ENCODE assay signal across 1 cellular context in the genomic region with DNA sequence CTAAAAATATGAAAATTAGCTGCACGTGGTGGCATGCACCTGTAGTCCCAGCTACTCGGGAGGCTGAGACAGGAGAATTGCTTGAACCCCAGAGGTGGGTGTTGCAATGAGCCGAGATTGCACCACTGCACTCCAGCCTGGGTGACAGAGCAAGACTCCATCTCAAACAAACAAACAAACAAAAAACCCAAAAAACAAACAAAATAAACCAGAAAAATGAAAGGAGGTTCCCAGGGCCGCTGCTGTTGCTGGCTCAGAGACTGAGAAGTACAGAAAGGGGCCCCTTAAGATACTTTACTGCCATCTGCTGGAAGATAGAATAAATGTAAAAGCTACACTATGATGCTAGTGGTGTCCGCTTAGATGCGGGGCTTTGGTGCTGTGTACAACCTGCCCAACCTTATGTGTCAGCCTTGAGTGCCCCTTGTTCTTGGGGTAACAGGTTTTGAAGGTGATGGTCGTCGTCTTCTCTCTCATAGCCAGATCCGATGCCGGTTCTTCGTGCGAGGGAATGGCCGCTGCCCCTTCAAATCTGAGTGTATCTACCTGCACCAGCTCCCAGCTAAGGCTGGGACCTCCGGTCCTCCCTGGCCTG.
TF ChIP-seq lines count a peak whose summit lies in the region.

No MANE protein-coding gene starts in this region.

TF ChIP-seq in HepG2, 621 proteins besides CTCF, POLR2A, EP300 and RAD21 (continued from another document and continues in another):
- TF ChIP-seq, protein P1, sequence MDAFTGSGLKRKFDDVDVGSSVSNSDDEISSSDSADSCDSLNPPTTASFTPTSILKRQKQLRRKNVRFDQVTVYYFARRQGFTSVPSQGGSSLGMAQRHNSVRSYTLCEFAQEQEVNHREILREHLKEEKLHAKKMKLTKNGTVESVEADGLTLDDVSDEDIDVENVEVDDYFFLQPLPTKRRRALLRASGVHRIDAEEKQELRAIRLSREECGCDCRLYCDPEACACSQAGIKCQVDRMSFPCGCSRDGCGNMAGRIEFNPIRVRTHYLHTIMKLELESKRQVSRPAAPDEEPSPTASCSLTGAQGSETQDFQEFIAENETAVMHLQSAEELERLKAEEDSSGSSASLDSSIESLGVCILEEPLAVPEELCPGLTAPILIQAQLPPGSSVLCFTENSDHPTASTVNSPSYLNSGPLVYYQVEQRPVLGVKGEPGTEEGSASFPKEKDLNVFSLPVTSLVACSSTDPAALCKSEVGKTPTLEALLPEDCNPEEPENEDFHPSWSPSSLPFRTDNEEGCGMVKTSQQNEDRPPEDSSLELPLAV (CRISPR knock-in tag; conservative IDR thresholded peaks at IDR 0.05; ENCODE audit: low read depth): no peak
- TF ChIP-seq ZNF326 (CRISPR knock-in tag; IDR thresholded peaks at IDR 0.05; ENCODE audit: borderline replicate concordance): no peak
- TF ChIP-seq, protein P2, sequence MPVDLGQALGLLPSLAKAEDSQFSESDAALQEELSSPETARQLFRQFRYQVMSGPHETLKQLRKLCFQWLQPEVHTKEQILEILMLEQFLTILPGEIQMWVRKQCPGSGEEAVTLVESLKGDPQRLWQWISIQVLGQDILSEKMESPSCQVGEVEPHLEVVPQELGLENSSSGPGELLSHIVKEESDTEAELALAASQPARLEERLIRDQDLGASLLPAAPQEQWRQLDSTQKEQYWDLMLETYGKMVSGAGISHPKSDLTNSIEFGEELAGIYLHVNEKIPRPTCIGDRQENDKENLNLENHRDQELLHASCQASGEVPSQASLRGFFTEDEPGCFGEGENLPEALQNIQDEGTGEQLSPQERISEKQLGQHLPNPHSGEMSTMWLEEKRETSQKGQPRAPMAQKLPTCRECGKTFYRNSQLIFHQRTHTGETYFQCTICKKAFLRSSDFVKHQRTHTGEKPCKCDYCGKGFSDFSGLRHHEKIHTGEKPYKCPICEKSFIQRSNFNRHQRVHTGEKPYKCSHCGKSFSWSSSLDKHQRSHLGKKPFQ (CRISPR knock-in tag; IDR thresholded peaks at IDR 0.05; ENCODE audit: insufficient replicate concordance): no peak
- TF ChIP-seq ZFYVE20 (CRISPR knock-in tag; IDR thresholded peaks at IDR 0.05; ENCODE audit: borderline replicate concordance, low read depth): no peak
- no peak for TF ChIP-seq SETDB1 (CRISPR knock-in tag; IDR thresholded peaks at IDR 0.05; ENCODE audit: borderline replicate concordance)
- no peak for TF ChIP-seq ZSCAN20 (CRISPR knock-in tag; IDR thresholded peaks at IDR 0.05; ENCODE audit: borderline replicate concordance)
- no peak for TF ChIP-seq JDP2 (CRISPR knock-in tag; IDR thresholded peaks at IDR 0.05; ENCODE audit: borderline replicate concordance)
- no peak for TF ChIP-seq ESRRA (CRISPR knock-in tag; IDR thresholded peaks at IDR 0.05; ENCODE audit: low read depth)
- TF ChIP-seq U2AF1 (optimal IDR thresholded peaks at IDR 0.05; ENCODE audit: low read depth, low read length): no peak
- TF ChIP-seq ZNF747 (CRISPR knock-in tag; IDR thresholded peaks at IDR 0.05; ENCODE audit: borderline replicate concordance): no peak
- TF ChIP-seq MAFG (CRISPR knock-in tag; IDR thresholded peaks at IDR 0.05): no peak
- no peak for TF ChIP-seq ZNF468 (CRISPR knock-in tag; IDR thresholded peaks at IDR 0.05)
- no peak for TF ChIP-seq ZMYM3 (CRISPR knock-in tag; IDR thresholded peaks at IDR 0.05)
- no peak for TF ChIP-seq ZNF296 (CRISPR knock-in tag; conservative IDR thresholded peaks at IDR 0.05)
- TF ChIP-seq, protein P3, sequence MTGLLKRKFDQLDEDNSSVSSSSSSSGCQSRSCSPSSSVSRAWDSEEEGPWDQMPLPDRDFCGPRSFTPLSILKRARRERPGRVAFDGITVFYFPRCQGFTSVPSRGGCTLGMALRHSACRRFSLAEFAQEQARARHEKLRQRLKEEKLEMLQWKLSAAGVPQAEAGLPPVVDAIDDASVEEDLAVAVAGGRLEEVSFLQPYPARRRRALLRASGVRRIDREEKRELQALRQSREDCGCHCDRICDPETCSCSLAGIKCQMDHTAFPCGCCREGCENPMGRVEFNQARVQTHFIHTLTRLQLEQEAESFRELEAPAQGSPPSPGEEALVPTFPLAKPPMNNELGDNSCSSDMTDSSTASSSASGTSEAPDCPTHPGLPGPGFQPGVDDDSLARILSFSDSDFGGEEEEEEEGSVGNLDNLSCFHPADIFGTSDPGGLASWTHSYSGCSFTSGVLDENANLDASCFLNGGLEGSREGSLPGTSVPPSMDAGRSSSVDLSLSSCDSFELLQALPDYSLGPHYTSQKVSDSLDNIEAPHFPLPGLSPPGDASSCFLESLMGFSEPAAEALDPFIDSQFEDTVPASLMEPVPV (CRISPR knock-in tag; IDR thresholded peaks at IDR 0.05): no peak
- TF ChIP-seq, protein P4, sequence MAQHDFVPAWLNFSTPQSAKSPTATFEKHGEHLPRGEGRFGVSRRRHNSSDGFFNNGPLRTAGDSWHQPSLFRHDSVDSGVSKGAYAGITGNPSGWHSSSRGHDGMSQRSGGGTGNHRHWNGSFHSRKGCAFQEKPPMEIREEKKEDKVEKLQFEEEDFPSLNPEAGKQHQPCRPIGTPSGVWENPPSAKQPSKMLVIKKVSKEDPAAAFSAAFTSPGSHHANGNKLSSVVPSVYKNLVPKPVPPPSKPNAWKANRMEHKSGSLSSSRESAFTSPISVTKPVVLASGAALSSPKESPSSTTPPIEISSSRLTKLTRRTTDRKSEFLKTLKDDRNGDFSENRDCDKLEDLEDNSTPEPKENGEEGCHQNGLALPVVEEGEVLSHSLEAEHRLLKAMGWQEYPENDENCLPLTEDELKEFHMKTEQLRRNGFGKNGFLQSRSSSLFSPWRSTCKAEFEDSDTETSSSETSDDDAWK (CRISPR knock-in tag; IDR thresholded peaks at IDR 0.05): no peak
- no peak for TF ChIP-seq SNAI1 (CRISPR knock-in tag; IDR thresholded peaks at IDR 0.05; ENCODE audit: borderline replicate concordance)
- no peak for TF ChIP-seq CBFB (CRISPR knock-in tag; IDR thresholded peaks at IDR 0.05)
- TF ChIP-seq ZKSCAN1 (IDR thresholded peaks at IDR 0.05; ENCODE audit: low read length): no peak
- no peak for TF ChIP-seq RORA (CRISPR knock-in tag; IDR thresholded peaks at IDR 0.05)
- no peak for TF ChIP-seq AHR (CRISPR knock-in tag; IDR thresholded peaks at IDR 0.05)
- no peak for TF ChIP-seq POLR2AphosphoS5 (IDR thresholded peaks at IDR 0.05; ENCODE audit: low read depth, low read length)
- TF ChIP-seq MIER3 (CRISPR knock-in tag; IDR thresholded peaks at IDR 0.05; ENCODE audit: borderline replicate concordance): no peak
- TF ChIP-seq ELF3 (CRISPR knock-in tag; IDR thresholded peaks at IDR 0.05): peak; percentile 46; the same call in 1 of the 2 replicates
- TF ChIP-seq FOXC1 (CRISPR knock-in tag; IDR thresholded peaks at IDR 0.05; ENCODE audit: borderline replicate concordance): no peak
- no peak for TF ChIP-seq ELF1 (CRISPR knock-in tag; IDR thresholded peaks at IDR 0.05)
- TF ChIP-seq ZBTB1 (CRISPR knock-in tag; IDR thresholded peaks at IDR 0.05; ENCODE audit: borderline replicate concordance): no peak
- TF ChIP-seq WIZ (CRISPR knock-in tag; IDR thresholded peaks at IDR 0.05): no peak
- TF ChIP-seq, protein P5, sequence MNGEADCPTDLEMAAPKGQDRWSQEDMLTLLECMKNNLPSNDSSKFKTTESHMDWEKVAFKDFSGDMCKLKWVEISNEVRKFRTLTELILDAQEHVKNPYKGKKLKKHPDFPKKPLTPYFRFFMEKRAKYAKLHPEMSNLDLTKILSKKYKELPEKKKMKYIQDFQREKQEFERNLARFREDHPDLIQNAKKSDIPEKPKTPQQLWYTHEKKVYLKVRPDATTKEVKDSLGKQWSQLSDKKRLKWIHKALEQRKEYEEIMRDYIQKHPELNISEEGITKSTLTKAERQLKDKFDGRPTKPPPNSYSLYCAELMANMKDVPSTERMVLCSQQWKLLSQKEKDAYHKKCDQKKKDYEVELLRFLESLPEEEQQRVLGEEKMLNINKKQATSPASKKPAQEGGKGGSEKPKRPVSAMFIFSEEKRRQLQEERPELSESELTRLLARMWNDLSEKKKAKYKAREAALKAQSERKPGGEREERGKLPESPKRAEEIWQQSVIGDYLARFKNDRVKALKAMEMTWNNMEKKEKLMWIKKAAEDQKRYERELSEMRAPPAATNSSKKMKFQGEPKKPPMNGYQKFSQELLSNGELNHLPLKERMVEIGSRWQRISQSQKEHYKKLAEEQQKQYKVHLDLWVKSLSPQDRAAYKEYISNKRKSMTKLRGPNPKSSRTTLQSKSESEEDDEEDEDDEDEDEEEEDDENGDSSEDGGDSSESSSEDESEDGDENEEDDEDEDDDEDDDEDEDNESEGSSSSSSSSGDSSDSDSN (CRISPR knock-in tag; IDR thresholded peaks at IDR 0.05): no peak
- TF ChIP-seq ZNF510 (CRISPR knock-in tag; IDR thresholded peaks at IDR 0.05; ENCODE audit: low read depth): no peak
- TF ChIP-seq, protein P6, sequence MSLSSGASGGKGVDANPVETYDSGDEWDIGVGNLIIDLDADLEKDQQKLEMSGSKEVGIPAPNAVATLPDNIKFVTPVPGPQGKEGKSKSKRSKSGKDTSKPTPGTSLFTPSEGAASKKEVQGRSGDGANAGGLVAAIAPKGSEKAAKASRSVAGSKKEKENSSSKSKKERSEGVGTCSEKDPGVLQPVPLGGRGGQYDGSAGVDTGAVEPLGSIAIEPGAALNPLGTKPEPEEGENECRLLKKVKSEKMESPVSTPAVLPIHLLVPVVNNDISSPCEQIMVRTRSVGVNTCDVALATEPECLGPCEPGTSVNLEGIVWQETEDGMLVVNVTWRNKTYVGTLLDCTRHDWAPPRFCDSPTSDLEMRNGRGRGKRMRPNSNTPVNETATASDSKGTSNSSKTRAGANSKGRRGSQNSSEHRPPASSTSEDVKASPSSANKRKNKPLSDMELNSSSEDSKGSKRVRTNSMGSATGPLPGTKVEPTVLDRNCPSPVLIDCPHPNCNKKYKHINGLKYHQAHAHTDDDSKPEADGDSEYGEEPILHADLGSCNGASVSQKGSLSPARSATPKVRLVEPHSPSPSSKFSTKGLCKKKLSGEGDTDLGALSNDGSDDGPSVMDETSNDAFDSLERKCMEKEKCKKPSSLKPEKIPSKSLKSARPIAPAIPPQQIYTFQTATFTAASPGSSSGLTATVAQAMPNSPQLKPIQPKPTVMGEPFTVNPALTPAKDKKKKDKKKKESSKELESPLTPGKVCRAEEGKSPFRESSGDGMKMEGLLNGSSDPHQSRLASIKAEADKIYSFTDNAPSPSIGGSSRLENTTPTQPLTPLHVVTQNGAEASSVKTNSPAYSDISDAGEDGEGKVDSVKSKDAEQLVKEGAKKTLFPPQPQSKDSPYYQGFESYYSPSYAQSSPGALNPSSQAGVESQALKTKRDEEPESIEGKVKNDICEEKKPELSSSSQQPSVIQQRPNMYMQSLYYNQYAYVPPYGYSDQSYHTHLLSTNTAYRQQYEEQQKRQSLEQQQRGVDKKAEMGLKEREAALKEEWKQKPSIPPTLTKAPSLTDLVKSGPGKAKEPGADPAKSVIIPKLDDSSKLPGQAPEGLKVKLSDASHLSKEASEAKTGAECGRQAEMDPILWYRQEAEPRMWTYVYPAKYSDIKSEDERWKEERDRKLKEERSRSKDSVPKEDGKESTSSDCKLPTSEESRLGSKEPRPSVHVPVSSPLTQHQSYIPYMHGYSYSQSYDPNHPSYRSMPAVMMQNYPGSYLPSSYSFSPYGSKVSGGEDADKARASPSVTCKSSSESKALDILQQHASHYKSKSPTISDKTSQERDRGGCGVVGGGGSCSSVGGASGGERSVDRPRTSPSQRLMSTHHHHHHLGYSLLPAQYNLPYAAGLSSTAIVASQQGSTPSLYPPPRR (CRISPR knock-in tag; IDR thresholded peaks at IDR 0.05; ENCODE audit: borderline replicate concordance): no peak
- TF ChIP-seq FOXJ3 (CRISPR knock-in tag; IDR thresholded peaks at IDR 0.05; ENCODE audit: borderline replicate concordance): no peak
- TF ChIP-seq ZNF17 (CRISPR knock-in tag; IDR thresholded peaks at IDR 0.05): no peak
- TF ChIP-seq HOXD1 (CRISPR knock-in tag; IDR thresholded peaks at IDR 0.05): no peak
- TF ChIP-seq SMARCC2 (IDR thresholded peaks at IDR 0.05): no peak
- peak; percentile 36; the same call in 1 of the 2 replicates for TF ChIP-seq KDM2A (CRISPR knock-in tag; IDR thresholded peaks at IDR 0.05; ENCODE audit: borderline replicate concordance, low read depth)
- TF ChIP-seq SP2 (CRISPR knock-in tag; IDR thresholded peaks at IDR 0.05): no peak
- TF ChIP-seq, protein P7, sequence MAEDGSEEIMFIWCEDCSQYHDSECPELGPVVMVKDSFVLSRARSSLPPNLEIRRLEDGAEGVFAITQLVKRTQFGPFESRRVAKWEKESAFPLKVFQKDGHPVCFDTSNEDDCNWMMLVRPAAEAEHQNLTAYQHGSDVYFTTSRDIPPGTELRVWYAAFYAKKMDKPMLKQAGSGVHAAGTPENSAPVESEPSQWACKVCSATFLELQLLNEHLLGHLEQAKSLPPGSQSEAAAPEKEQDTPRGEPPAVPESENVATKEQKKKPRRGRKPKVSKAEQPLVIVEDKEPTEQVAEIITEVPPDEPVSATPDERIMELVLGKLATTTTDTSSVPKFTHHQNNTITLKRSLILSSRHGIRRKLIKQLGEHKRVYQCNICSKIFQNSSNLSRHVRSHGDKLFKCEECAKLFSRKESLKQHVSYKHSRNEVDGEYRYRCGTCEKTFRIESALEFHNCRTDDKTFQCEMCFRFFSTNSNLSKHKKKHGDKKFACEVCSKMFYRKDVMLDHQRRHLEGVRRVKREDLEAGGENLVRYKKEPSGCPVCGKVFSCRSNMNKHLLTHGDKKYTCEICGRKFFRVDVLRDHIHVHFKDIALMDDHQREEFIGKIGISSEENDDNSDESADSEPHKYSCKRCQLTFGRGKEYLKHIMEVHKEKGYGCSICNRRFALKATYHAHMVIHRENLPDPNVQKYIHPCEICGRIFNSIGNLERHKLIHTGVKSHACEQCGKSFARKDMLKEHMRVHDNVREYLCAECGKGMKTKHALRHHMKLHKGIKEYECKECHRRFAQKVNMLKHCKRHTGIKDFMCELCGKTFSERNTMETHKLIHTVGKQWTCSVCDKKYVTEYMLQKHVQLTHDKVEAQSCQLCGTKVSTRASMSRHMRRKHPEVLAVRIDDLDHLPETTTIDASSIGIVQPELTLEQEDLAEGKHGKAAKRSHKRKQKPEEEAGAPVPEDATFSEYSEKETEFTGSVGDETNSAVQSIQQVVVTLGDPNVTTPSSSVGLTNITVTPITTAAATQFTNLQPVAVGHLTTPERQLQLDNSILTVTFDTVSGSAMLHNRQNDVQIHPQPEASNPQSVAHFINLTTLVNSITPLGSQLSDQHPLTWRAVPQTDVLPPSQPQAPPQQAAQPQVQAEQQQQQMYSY (CRISPR knock-in tag; IDR thresholded peaks at IDR 0.05): no peak
